ENCODE assay signal across 2 cellular contexts in the genomic region with DNA sequence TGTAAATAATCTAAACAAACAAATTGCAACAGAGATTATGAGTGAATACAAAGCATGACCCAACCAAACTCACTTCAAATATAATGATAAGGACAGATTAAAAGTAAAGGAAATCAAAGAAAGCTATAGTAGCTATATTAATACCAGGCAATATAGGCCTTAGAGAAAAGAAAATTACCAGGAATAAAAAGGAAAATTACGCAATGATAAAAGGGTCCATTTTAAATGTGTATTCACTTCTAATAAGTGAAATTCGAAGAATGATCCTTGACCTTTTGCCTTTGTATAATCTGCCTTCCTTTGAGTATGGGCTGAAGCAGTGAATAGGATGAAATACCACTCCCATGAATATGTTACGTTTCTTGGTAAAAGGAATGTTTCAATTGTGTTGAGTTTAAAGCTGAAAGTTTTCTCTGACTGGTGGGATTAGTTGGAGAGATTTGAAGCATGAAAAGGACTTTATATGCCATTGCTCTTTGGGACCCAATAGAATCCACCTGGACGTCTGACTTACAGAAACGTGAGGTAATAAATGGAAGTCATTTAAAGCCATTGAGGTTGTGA.
TF ChIP-seq lines count a peak whose summit lies in the region.

No MANE protein-coding gene starts in this region.

TF ChIP-seq in IMR-90, 13 proteins besides CTCF, POLR2A, EP300 and RAD21:
- peak; percentile 68 for TF ChIP-seq CEBPB (IDR thresholded peaks at IDR 0.05; ENCODE audit: low read depth, low read length)
- TF ChIP-seq ELK1 (IDR thresholded peaks at IDR 0.05; ENCODE audit: borderline replicate concordance, low read depth, low read length) = no peak

TF ChIP-seq in H1, 55 proteins besides CTCF, POLR2A, EP300 and RAD21:
- TF ChIP-seq JUN (IDR thresholded peaks at IDR 0.05; ENCODE audit: low read depth, low read length) = no peak
- TF ChIP-seq CEBPB (IDR thresholded peaks at IDR 0.05; ENCODE audit: low read depth, low read length) = peak; percentile 73; the same call in 1 of the 2 replicates
